Comparison of ENCODE assay signal across 12 cellular contexts in the genomic region with DNA sequence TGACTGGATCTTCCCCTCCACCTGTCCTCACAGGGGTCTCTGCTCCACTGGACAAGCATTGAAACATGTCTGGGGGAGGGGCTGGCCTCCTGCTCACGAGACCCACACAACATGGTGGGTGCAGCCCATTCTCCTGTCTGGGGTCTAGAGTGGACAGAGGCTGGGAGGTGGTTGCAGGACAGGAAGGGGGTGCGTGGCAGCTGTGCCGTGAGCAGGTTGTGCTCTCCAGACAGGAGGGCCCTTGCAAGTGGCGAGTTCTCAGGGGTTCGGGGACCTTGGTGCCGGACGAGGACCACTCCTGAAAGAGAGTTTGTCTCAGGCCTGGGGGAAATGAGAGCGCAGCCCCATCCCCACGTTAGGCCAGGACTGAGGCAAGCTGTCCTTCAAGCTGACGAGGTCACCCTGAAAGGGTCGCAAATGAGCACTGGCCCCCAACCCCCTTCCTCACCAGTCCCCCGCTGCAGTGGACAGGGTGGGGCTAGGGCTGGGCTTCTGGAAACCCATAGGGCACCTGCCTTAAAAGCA.
"Had no signal": no experiment of that assay in that cellular context is flagged by ENCODE, and none has a peak within 500 bp of the region (broad histone marks: within the 10 kb centered on the region; RNA-seq: fewer than 3 reads in every experiment).

No MANE protein-coding gene starts in this region.

- H3K4me2 ChIP-seq: neural progenitor cell, smooth muscle cell had no signal

- H3K36me3 ChIP-seq: esophagus squamous epithelium, heart right ventricle, neural progenitor cell, ovary, suprapubic skin, transverse colon, vagina had no signal

- H3K9me3 ChIP-seq: ovary, suprapubic skin, transverse colon, vagina had no signal

- H3K4me3 ChIP-seq: esophagus squamous epithelium, heart right ventricle, neural progenitor cell, ovary, smooth muscle cell, suprapubic skin, transverse colon, vagina had no signal

- H2AFZ ChIP-seq: neural progenitor cell had no signal

- H3K27ac ChIP-seq: esophagus squamous epithelium, heart right ventricle, neural progenitor cell, ovary, suprapubic skin, transverse colon, vagina had no signal

- H3K27me3 ChIP-seq: neural progenitor cell, ovary, vagina had no signal

- H3K9ac ChIP-seq: neural progenitor cell had no signal

- H3K4me1 ChIP-seq: heart right ventricle, neural progenitor cell, transverse colon, vagina had no signal

- DNase-seq: cortex of kidney, esophagus squamous epithelium, foreskin melanocyte, kidney glomerular epithelial cell, mammary epithelial cell had no signal
